Comparison of ENCODE assay signal across 9 cellular contexts in the genomic region with DNA sequence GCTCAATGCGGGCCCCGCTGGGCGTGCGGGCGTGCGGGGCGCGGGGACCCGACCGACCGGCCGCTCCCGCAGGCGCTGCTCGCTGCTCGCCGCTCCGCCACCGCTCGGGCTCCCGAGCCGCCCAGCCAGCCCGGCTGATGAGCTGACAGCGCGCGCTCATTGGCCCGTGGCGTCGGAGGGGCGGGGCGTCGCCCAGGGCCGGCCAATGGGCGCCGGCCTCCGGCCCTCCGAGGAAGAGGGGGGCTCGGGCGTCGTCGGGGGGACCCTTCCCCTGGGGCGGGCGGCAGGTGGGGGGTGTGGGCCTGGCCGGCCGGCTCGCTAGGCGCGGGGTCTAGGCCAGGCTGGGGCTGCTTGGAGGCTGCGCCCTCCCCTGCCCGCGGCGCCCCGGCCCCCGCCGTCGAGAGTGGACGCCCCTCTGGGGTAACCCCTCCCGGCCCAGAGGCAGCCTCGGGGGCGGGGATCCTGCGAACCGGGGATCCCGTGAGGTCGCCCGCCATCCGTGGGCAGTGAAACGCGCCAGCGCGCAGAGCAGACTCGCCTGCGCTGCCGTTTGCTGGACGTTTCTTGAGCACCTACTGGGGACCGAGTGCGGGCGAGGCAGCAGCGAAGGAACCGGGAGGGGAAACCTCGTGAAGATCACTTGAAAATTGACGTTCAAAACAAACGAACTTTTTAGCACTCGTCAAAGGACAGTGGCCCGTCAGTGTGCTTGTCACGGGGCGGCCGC. TPM values are rescaled to one million over a fixed set of nuclear protein-coding genes. Genes with fewer than 3 reads are reported as not detected.
DNase-seq lines count a peak whose midpoint lies in the region; ATAC-seq and TF ChIP-seq lines count a peak whose summit lies in the region.
"Had no signal": no experiment of that assay in that cellular context is flagged by ENCODE, and none has a peak within 500 bp of the region (broad histone marks: within the 10 kb centered on the region; RNA-seq: fewer than 3 reads in every experiment).

A gene (minus strand): TSS at position 111 of the 727 bp plus-strand sequence. CDS start 111 bp downstream, outside the sequence.

- H3K9me3 Mint-ChIP-seq in activated naive CD8-positive, alpha-beta T cell treated with anti-CD3 and anti-CD28 coated beads for 36 hours: no peaks in the 10 kb centered on the region

- no peaks in the 10 kb centered on the region for H3K4me1 ChIP-seq in RWPE2 (ENCODE audit: insufficient read depth, poor library complexity, severe bottlenecking)

- peak within 1 kb of the TSS; percentile 52 for H3K4me3 Mint-ChIP-seq in activated naive CD8-positive, alpha-beta T cell treated with anti-CD3 and anti-CD28 coated beads for 36 hours

- TF ChIP-seq CTCF in RWPE2 (IDR thresholded peaks at IDR 0.05; ENCODE audit: poor library complexity, severe bottlenecking): no peak

- peaks cover 62% of the 10 kb centered on the region for H3K27me3 ChIP-seq in RWPE2 (ENCODE audit: insufficient read depth, poor library complexity, severe bottlenecking)

- peak within 1 kb of the TSS; percentile 7 for H3K4me3 ChIP-seq in RWPE2 (ENCODE audit: severe bottlenecking)
- H3K4me3 ChIP-seq in iPS-11a (ENCODE audit: low read depth, low read length): peak within 1 kb of the TSS; percentile 37
- H3K4me3 ChIP-seq: SK-N-MC had no signal

- H3K9me3 ChIP-seq in RWPE2 (ENCODE audit: severe bottlenecking): no peaks in the 10 kb centered on the region

- peaks cover 68% of the 10 kb centered on the region for H3K27me3 Mint-ChIP-seq in activated naive CD8-positive, alpha-beta T cell treated with anti-CD3 and anti-CD28 coated beads for 36 hours

- H3K27ac ChIP-seq in RWPE2 (ENCODE audit: poor library complexity, severe bottlenecking): no peak within 1 kb of the TSS
- H3K27ac ChIP-seq: SK-N-MC had no signal

- peak; percentile 69 for ATAC-seq in RWPE2 (ENCODE audit: low read depth)

- no peaks in the 10 kb centered on the region for H3K36me3 ChIP-seq in RWPE2 (ENCODE audit: low read depth)

- no peak within 1 kb of the TSS for H3K27ac Mint-ChIP-seq in activated naive CD8-positive, alpha-beta T cell treated with anti-CD3 and anti-CD28 coated beads for 36 hours

- H3K36me3 Mint-ChIP-seq in activated naive CD8-positive, alpha-beta T cell treated with anti-CD3 and anti-CD28 coated beads for 36 hours: no peaks in the 10 kb centered on the region

- peaks cover 4% of the 10 kb centered on the region for H3K4me1 Mint-ChIP-seq in activated naive CD8-positive, alpha-beta T cell treated with anti-CD3 and anti-CD28 coated beads for 36 hours

- DNase-seq in NCI-H345 (lab: John Stamatoyannopoulos, UW): peak; percentile 50
- DNase-seq in NCI-H345 treated with DMSO at 0.1 percent for 48 hours (lab: John Stamatoyannopoulos, UW; ENCODE audit: unreplicated experiment): no peak
- DNase-seq in RWPE2 (ENCODE audit: low spot score): no peak
- peak; percentile 60 for DNase-seq in activated naive CD8-positive, alpha-beta T cell treated with anti-CD3 and anti-CD28 coated beads for 36 hours
- DNase-seq in stimulated activated CD4-positive, alpha-beta T cell treated with anti-CD3 and anti-CD28 coated beads, Interleukin-1b, Interleukin-23, amount 100 ng/mL, for 24 hours (ENCODE audit: low read depth in 4 of 4, low spot score in 1 of 4): peak in 3 of 4 experiments; percentile 15 to 36 (median 34)
- DNase-seq in epidermal melanocyte (ENCODE audit: insufficient read length, low spot score): no peak
- DNase-seq in retina: no peak

RNA-seq across cellular contexts. Expression of the gene that starts here (rescaled TPM):
- under 1 TPM; 0.08 to 0.23 TPM for total RNA-seq in activated naive CD8-positive, alpha-beta T cell treated with anti-CD3 and anti-CD28 coated beads for 36 hours

Comparison
In these comparisons a context has a peak if more than half of its experiments do, and no peak if none do; other contexts are left out.
1. DNase-seq: peak in NCI-H345 (single experiment) and stimulated activated CD4-positive, alpha-beta T cell treated with anti-CD3 and anti-CD28 coated beads, Interleukin-1b, Interleukin-23, amount 100 ng/mL, for 24 hours (3 of 4); none in NCI-H345 treated with DMSO at 0.1 percent for 48 hours (single experiment), RWPE2 (single experiment), epidermal melanocyte (single experiment) and retina (single experiment).
2. Peak in DNase-seq in activated naive CD8-positive, alpha-beta T cell treated with anti-CD3 and anti-CD28 coated beads for 36 hours; RNA of the gene not detected or under 1 TPM.